Comparison of ENCODE assay signal across 1 cellular context in the genomic region with DNA sequence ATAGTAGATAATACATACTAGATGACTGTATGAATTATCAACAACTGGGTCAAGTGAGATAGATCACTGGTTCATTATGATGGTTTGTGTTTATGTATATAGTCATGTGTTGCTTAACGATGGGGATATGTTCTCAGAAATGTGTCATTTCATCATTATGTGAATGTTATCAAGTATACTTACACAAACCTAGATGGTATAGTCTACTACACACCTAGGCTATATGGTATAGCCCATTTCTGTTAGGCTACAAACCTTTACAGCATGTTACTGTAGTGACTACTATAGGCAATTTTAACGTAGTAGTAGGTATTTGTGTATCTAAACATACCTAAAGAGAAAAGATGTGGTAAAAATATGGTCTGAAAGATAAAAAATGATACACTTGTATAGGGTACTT.
TF ChIP-seq lines count a peak whose summit lies in the region.

No MANE protein-coding gene starts in this region.

TF ChIP-seq in K562, 482 proteins besides CTCF, POLR2A, EP300 and RAD21 (continued from another document):
- TF ChIP-seq MBD1 (CRISPR knock-in tag; IDR thresholded peaks at IDR 0.05) = no peak
TF ChIP-seq in K562: peak in this region for 7.
